Comparison of ENCODE assay signal across 8 cellular contexts in the genomic region with DNA sequence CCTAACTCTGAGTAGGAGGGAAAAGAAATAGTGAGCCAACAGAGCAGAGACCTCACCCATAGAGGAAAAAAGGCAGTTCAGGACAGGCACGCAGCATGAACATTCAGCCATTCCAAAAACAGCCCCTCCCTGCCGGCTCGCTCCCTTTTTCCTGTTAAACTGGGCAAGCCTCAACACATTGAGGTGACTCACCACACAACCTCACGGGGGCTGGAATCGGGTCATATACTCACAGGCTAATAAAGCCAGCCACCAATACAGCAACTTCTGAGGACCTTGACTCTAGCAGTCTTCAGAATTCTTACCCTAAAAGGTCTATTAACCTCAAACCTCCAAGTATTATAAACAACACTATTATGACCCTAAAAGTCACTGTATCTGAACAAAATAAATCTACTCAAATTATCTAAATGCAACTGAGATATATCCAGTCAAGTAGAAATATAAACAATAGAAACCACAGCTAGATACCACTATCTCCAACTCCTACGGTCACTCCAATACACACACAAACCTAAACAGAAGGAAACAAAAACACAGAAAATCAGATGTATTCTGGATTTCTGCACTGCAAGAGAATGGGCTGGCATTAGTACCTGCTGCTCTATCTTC. TPM values are rescaled to one million over a fixed set of nuclear protein-coding genes. Genes with fewer than 3 reads are reported as not detected.
DNase-seq lines count a peak whose midpoint lies in the region; ATAC-seq and TF ChIP-seq lines count a peak whose summit lies in the region.

No MANE protein-coding gene starts in this region.

- no peaks in the 10 kb centered on the region for H3K27me3 ChIP-seq in gastroesophageal sphincter
- H3K27me3 ChIP-seq in psoas muscle (ENCODE audit: insufficient read depth in 3 of 3, low read length in 2 of 3): no peaks in the 10 kb centered on the region

- intact Hi-C loops in psoas muscle (cut with DNase I): no loop called here

- H3K4me3 ChIP-seq in gastroesophageal sphincter (no peak overlapping the region), psoas muscle (peak overlapping the region; percentile 94)

- H3K36me3 ChIP-seq in gastroesophageal sphincter: peaks cover 0 to 44% of the 10 kb centered on the region in 2 donors
- peaks cover 4 to 65% of the 10 kb centered on the region in 2 donors for H3K36me3 ChIP-seq in psoas muscle (ENCODE audit: insufficient read depth in 1 of 2, low read depth in 1 of 2)

- ATAC-seq in gastroesophageal sphincter (peak; percentile 92), psoas muscle (peak; percentile 64 to 72 (median 68)), HG02623 (IDR thresholded peaks at IDR 0.05; ENCODE audit: unreplicated experiment) (no peak)

- no peak for TF ChIP-seq CTCF in gastroesophageal sphincter (IDR thresholded peaks at IDR 0.05)
- no peak for TF ChIP-seq CTCF in psoas muscle (IDR thresholded peaks at IDR 0.05)

- no peak for TF ChIP-seq EP300 in gastroesophageal sphincter (IDR thresholded peaks at IDR 0.05)

- TF ChIP-seq POLR2A in gastroesophageal sphincter (IDR thresholded peaks at IDR 0.05): no peak

- H3K4me1 ChIP-seq in gastroesophageal sphincter (peaks cover 4 to 61% (median 33%) of the 10 kb centered on the region in 3 donors), psoas muscle (peaks cover 39% of the 10 kb centered on the region)

- WGBS in gastroesophageal sphincter (ENCODE audit: low coverage in 1 of 2), 2 donors: 10 to 12% methylated on average over 6 of the region's 6 CpGs
- WGBS in psoas muscle, 3 donors: 4 to 11% (median 11%) methylated on average over 6 of the region's 6 CpGs

- H3K27ac ChIP-seq in gastroesophageal sphincter (peak overlapping the region; percentile 65 to 99 (median 86)), psoas muscle (peak overlapping the region; percentile 98)

- DNase-seq in EL (peak; percentile 93), SHP77 treated with DMSO at 0.1 percent for 48 hours (lab: John Stamatoyannopoulos, UW) (peak; percentile 40), psoas muscle (peak; percentile 83 to 91), SK-N-DZ (ENCODE audit: low spot score) (no peak)
- DNase-seq in activated naive CD4-positive, alpha-beta T cell treated with anti-CD3 and anti-CD28 coated beads, Interleukin-2, amount 50 U/mL, for 16 hours: no peak
- DNase-seq in stimulated activated CD4-positive, alpha-beta T cell treated with anti-CD3 and anti-CD28 coated beads, Interleukin-2, amount 100 ng/mL, for 24 hours: no peak

- no peaks in the 10 kb centered on the region for H3K9me3 ChIP-seq in gastroesophageal sphincter
- no peaks in the 10 kb centered on the region for H3K9me3 ChIP-seq in psoas muscle

RNA-seq across cellular contexts. Expression of a gene that starts 6.3 kb away (rescaled TPM):
- 100 to 1,000 TPM; 283 to 649 (median 523) TPM for total RNA-seq in gastroesophageal sphincter
- 1,000 to 10,000 TPM; 3,022 to 5,174 (median 4,517) TPM for total RNA-seq in psoas muscle
- polyA plus RNA-seq in psoas muscle: 1,000 to 10,000 TPM; 2,735 to 6,125 (median 4,885) TPM
- polyA plus RNA-seq in SK-N-DZ (2014; cell fraction: cytosol; rRNA removed): 28.5 and 40.9 TPM in 2 replicates
- 24.2 and 32.7 TPM in 2 replicates for polyA plus RNA-seq in SK-N-DZ (2014; cell fraction: nucleus; rRNA removed)

RNA-seq across cellular contexts. Expression of a gene that starts 43.0 kb away (rescaled TPM):
- total RNA-seq in gastroesophageal sphincter: under 1 TPM in 3 of 4 donors, not detected in 1; 0.40 to 0.77 (median 0.62) TPM
- under 1 TPM in 3 of 4 donors, not detected in 1; 0.06 to 0.18 (median 0.09) TPM for total RNA-seq in psoas muscle
- under 1 TPM in 2 of 3 donors, not detected in 1; 0.03 to 0.29 TPM for polyA plus RNA-seq in psoas muscle
- 0.05 TPM in 1 of 2 replicates, not detected in the other for polyA plus RNA-seq in SK-N-DZ (2014; cell fraction: cytosol; rRNA removed)
- polyA plus RNA-seq in SK-N-DZ (2014; cell fraction: nucleus; rRNA removed): not detected in 2 replicates

Comparison
In these comparisons a context has a peak if more than half of its experiments do, and no peak if none do; other contexts are left out.
1. DNase-seq: peak in EL (single experiment), SHP77 treated with DMSO at 0.1 percent for 48 hours (single experiment) and psoas muscle (2 of 2); none in SK-N-DZ (single experiment), activated naive CD4-positive, alpha-beta T cell treated with anti-CD3 and anti-CD28 coated beads, Interleukin-2, amount 50 U/mL, for 16 hours (single experiment) and stimulated activated CD4-positive, alpha-beta T cell treated with anti-CD3 and anti-CD28 coated beads, Interleukin-2, amount 100 ng/mL, for 24 hours (0 of 2).
2. RNA of a gene that starts 6.3 kb away (total RNA-seq): 3,022 to 5,174 TPM in psoas muscle; 283 to 649 TPM in gastroesophageal sphincter; every median in the first group is over 4 times any median in the second.